27 cellular contexts compared by ENCODE assay signal in the genomic region with DNA sequence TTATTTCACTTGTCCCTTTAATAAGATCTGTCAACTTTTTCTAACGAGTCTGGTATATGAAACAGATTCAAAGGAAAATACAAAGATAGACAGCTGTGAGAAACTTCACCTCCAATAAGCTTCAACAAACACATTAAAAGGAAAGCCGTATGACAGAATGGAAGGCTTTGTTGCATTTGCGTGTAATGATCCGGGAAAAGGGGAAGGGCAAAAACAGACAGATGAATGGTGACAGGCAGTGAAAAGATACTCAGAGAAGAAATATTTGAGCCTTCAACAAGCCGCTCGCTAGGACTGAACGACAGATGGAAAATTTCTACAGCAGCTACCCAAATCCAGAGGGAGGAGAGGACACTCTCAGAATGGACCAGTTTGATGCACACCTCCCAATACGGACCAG.
DNase-seq lines count a peak whose midpoint lies in the region; ATAC-seq and TF ChIP-seq lines count a peak whose summit lies in the region.
"Had no signal": no experiment of that assay in that cellular context is flagged by ENCODE, and none has a peak within 500 bp of the region (broad histone marks: within the 10 kb centered on the region; RNA-seq: fewer than 3 reads in every experiment).

No MANE protein-coding gene starts in this region.

- peak overlapping the region; percentile 93 for H3K27ac ChIP-seq in cingulate gyrus (ENCODE audit: low read depth, low read length)
- H3K27ac ChIP-seq: right atrium auricular region, SJSA1, upper lobe of left lung had no signal

- H3K36me3 Mint-ChIP-seq in nephron progenitor cell (ENCODE audit: low read depth), result peaks cover 64% of the 10 kb centered on the region
- peaks cover 60% of the 10 kb centered on the region for H3K36me3 Mint-ChIP-seq in activated naive CD4-positive, alpha-beta T cell treated with anti-CD3 and anti-CD28 coated beads, Interleukin-2, amount 10 ng/mL, durations not matched to agents 7 days and 5 days

- no peak overlapping the region for H3K4me3 Mint-ChIP-seq in nephron progenitor cell
- H3K4me3 Mint-ChIP-seq in activated naive CD4-positive, alpha-beta T cell treated with anti-CD3 and anti-CD28 coated beads, Interleukin-2, amount 10 ng/mL, durations not matched to agents 7 days and 5 days, result no peak overlapping the region
- H3K4me3 Mint-ChIP-seq: activated naive CD8-positive, alpha-beta T cell; activated T-helper 17 cell treated with anti-CD3 and anti-CD28 coated beads, Interleukin-2, amount 50 U/mL, for 72 hours; B cell; CD8-positive, alpha-beta memory T cell; H9; naive thymus-derived CD4-positive, alpha-beta T cell; T-cell had no signal

- ATAC-seq in HG03159 (IDR thresholded peaks at IDR 0.05; ENCODE audit: unreplicated experiment), result no peak
- ATAC-seq: activated CD4-positive, CD25-positive, alpha-beta regulatory T cell treated with anti-CD3 and anti-CD28 coated beads, Interleukin-2, amount 50 U/mL, for 24 hours; activated T-helper 17 cell treated with anti-CD3 and anti-CD28 coated beads, Interleukin-2, amount 50 U/mL, for 72 hours; left ventricle myocardium superior; naive thymus-derived CD4-positive, alpha-beta T cell; T-cell had no signal

- no peak for TF ChIP-seq CTCF in nephron progenitor cell (IDR thresholded peaks at IDR 0.05)

- no peaks in the 10 kb centered on the region for H3K4me1 Mint-ChIP-seq in nephron progenitor cell
- H3K4me1 Mint-ChIP-seq in activated naive CD4-positive, alpha-beta T cell treated with anti-CD3 and anti-CD28 coated beads, Interleukin-2, amount 10 ng/mL, durations not matched to agents 7 days and 5 days, result peaks cover 5% of the 10 kb centered on the region
- H3K4me1 Mint-ChIP-seq: activated T-helper 17 cell treated with anti-CD3 and anti-CD28 coated beads, Interleukin-2, amount 50 U/mL, for 72 hours; B cell; H9 had no signal

- CTCF ChIA-PET in activated naive CD4-positive, alpha-beta T cell treated with anti-CD3 and anti-CD28 coated beads, Interleukin-2, amount 10 ng/mL, durations not matched to agents 7 days and 5 days (lab: Charles Lee), result interaction anchor here (0.5 to 4.0 kb wide), 3 partner anchors 36 to 624 kb away, joined by 3 to 19 read pairs (median 3); no protein-coding TSS in a partner anchor

- H3K27me3 Mint-ChIP-seq in nephron progenitor cell (ENCODE audit: low read depth, poor library complexity), result no peaks in the 10 kb centered on the region
- H3K27me3 Mint-ChIP-seq in activated naive CD4-positive, alpha-beta T cell treated with anti-CD3 and anti-CD28 coated beads, Interleukin-2, amount 10 ng/mL, durations not matched to agents 7 days and 5 days, result no peaks in the 10 kb centered on the region
- H3K27me3 Mint-ChIP-seq: activated naive CD8-positive, alpha-beta T cell; activated T-helper 17 cell treated with anti-CD3 and anti-CD28 coated beads, Interleukin-2, amount 50 U/mL, for 72 hours; B cell; CD8-positive, alpha-beta memory T cell; naive thymus-derived CD4-positive, alpha-beta T cell; T-cell had no signal

- no peaks in the 10 kb centered on the region for H3K9me3 Mint-ChIP-seq in nephron progenitor cell
- H3K9me3 Mint-ChIP-seq in activated naive CD4-positive, alpha-beta T cell treated with anti-CD3 and anti-CD28 coated beads, Interleukin-2, amount 10 ng/mL, durations not matched to agents 7 days and 5 days, result no peaks in the 10 kb centered on the region
- H3K9me3 Mint-ChIP-seq: activated T-helper 17 cell treated with anti-CD3 and anti-CD28 coated beads, Interleukin-2, amount 50 U/mL, for 72 hours; CD8-positive, alpha-beta memory T cell; H9; naive thymus-derived CD4-positive, alpha-beta T cell; T-cell had no signal

- DNase-seq in Ammon's horn (ENCODE audit: low spot score) (peak; percentile 77), NCI-H345 (lab: John Stamatoyannopoulos, UW) (peak; percentile 83), nephron progenitor cell (no peak), NOMO-1 (lab: John Stamatoyannopoulos, UW; ENCODE audit: unreplicated experiment in 2 of 2) (no peak), NCI-H1930 (lab: John Stamatoyannopoulos, UW) (no peak)
- no peak for DNase-seq in activated naive CD4-positive, alpha-beta T cell treated with anti-CD3 and anti-CD28 coated beads, Interleukin-2, amount 10 ng/mL, durations not matched to agents 7 days and 5 days
- DNase-seq: activated CD4-positive, alpha-beta T cell treated with anti-CD3 and anti-CD28 coated beads, Interleukin-2, amount 50 U/mL, for 48 hours; activated CD8-positive, alpha-beta memory T cell treated with anti-CD3 and anti-CD28 coated beads, Interleukin-2, amount 50 U/mL, for 4 hours; aorta; CD8-positive, alpha-beta memory T cell; H9; islet precursor cell; left ventricle myocardium superior; naive thymus-derived CD4-positive, alpha-beta T cell; NCI-H1105; RPMI8226; stimulated activated CD4-positive, alpha-beta T cell treated with anti-CD3 and anti-CD28 coated beads, Interleukin-1b, Interleukin-23, amount 100 ng/mL, for 48 hours; T-cell; upper lobe of left lung had no signal

- H3K27ac Mint-ChIP-seq in nephron progenitor cell, result peak overlapping the region; percentile 81
- no peak overlapping the region for H3K27ac Mint-ChIP-seq in activated naive CD4-positive, alpha-beta T cell treated with anti-CD3 and anti-CD28 coated beads, Interleukin-2, amount 10 ng/mL, durations not matched to agents 7 days and 5 days
- H3K27ac Mint-ChIP-seq: activated naive CD8-positive, alpha-beta T cell; activated T-helper 17 cell treated with anti-CD3 and anti-CD28 coated beads, Interleukin-2, amount 50 U/mL, for 72 hours; B cell; H9; T-cell had no signal

Comparison
In these comparisons a context has a peak if more than half of its experiments do, and no peak if none do; other contexts are left out.
1. DNase-seq: peak in Ammon's horn (single experiment) and NCI-H345 (single experiment); none in nephron progenitor cell (single experiment), NOMO-1 (0 of 2), activated naive CD4-positive, alpha-beta T cell treated with anti-CD3 and anti-CD28 coated beads, Interleukin-2, amount 10 ng/mL, durations not matched to agents 7 days and 5 days (single experiment) and NCI-H1930 (0 of 2).